In genomic region chr6:81531869-81532561, GRCh38 we compare ENCODE assay signal across 20 cellular contexts.
DNase-seq lines count a peak whose midpoint lies in the region; ATAC-seq and TF ChIP-seq lines count a peak whose summit lies in the region.
"Had no signal": no experiment of that assay in that cellular context is flagged by ENCODE, and none has a peak within 500 bp of the region (broad histone marks: within the 10 kb centered on the region; RNA-seq: fewer than 3 reads in every experiment).

No MANE protein-coding gene starts in this region.

- DNase-seq in GM23338 (ENCODE audit: low spot score) (no peak), adipocyte (ENCODE audit: low read depth) (peak; percentile 25), hepatocyte (ENCODE audit: low spot score) (no peak)
- no peak for DNase-seq in central memory CD4-positive, alpha-beta T cell
- no peak for DNase-seq in activated T-helper 1 cell treated with anti-CD3 and anti-CD28 coated beads, Interleukin-12 subunit alpha, Interleukin-12 subunit beta, Interleukin-2, Interleukin-4 antibody, amounts not matched to agents 30 ng/mL and 10 ng/mL and 1 ng/mL, durations not matched to agents 14 hours and 24 hours and 36 hours (ENCODE audit: low spot score)
- DNase-seq: CD8-positive, alpha-beta memory T cell; DMS53; H7; HFFc6; MG63; NCI-H1092 treated with DMSO at 0.1 percent for 48 hours; NCI-H2081 treated with DMSO at 0.1 percent for 48 hours; NCI-H446 treated with DMSO at 0.1 percent for 48 hours; NCI-H69; OCI-M1; Right ventricle myocardium superior had no signal

- H3F3A ChIP-seq in GM23338 (replicated peaks; ENCODE audit: low read depth), result no peaks in the 10 kb centered on the region

- intact Hi-C loops in activated T-helper 1 cell treated with anti-CD3 and anti-CD28 coated beads, Interleukin-12 subunit alpha, Interleukin-12 subunit beta, Interleukin-2, Interleukin-4 antibody, amounts not matched to agents 30 ng/mL and 10 ng/mL and 1 ng/mL, durations not matched to agents 14 hours and 24 hours and 36 hours (cut with micrococcal nuclease), result no loop called here

- no peaks in the 10 kb centered on the region for H3K9me2 ChIP-seq in GM23338 (ENCODE audit: insufficient read depth)
- no peaks in the 10 kb centered on the region for H3K9me2 ChIP-seq in hepatocyte (replicated peaks; ENCODE audit: insufficient read depth)

- H3K9ac ChIP-seq in adipocyte (ENCODE audit: low read length), result no peak overlapping the region
- H3K9ac ChIP-seq: BLaER1 treated with 17β-estradiol and CSF1 and Interleukin-3, amounts not matched to agents 10 nM and 100 nM had no signal

- H3K36me3 ChIP-seq in GM23338 (ENCODE audit: insufficient read depth), result no peaks in the 10 kb centered on the region
- H3K36me3 ChIP-seq in adipocyte (ENCODE audit: control insufficient read depth, insufficient read depth, low read length, severe bottlenecking), result no peaks in the 10 kb centered on the region
- H3K36me3 ChIP-seq in hepatocyte (replicated peaks; ENCODE audit: insufficient read depth, low read depth), result no peaks in the 10 kb centered on the region
- H3K36me3 ChIP-seq: BLaER1 treated with 17β-estradiol and CSF1 and Interleukin-3, amounts not matched to agents 10 nM and 100 nM; MG63 had no signal

- H3K9me3 ChIP-seq in adipocyte (ENCODE audit: control insufficient read depth, low read length) (no peaks in the 10 kb centered on the region), hepatocyte (ENCODE audit: low read depth) (no peaks in the 10 kb centered on the region)
- H3K9me3 ChIP-seq: BLaER1 treated with 17β-estradiol and CSF1 and Interleukin-3, amounts not matched to agents 10 nM and 100 nM; MG63 had no signal

- no peak overlapping the region for H3K27ac Mint-ChIP-seq in GM23338
- no peak overlapping the region for H3K27ac Mint-ChIP-seq in activated T-helper 1 cell treated with anti-CD3 and anti-CD28 coated beads, Interleukin-12 subunit alpha, Interleukin-12 subunit beta, Interleukin-2, Interleukin-4 antibody, amounts not matched to agents 30 ng/mL and 10 ng/mL and 1 ng/mL, durations not matched to agents 14 hours and 24 hours and 36 hours
- H3K27ac Mint-ChIP-seq: CD8-positive, alpha-beta memory T cell; HFFc6 had no signal

- H3K27me3 ChIP-seq in GM23338 (ENCODE audit: insufficient read depth), result no peaks in the 10 kb centered on the region
- H3K27me3 ChIP-seq in adipocyte (replicated peaks; ENCODE audit: control insufficient read depth, insufficient read depth, low read length), result no peaks in the 10 kb centered on the region
- no peaks in the 10 kb centered on the region for H3K27me3 ChIP-seq in hepatocyte
- H3K27me3 ChIP-seq: BLaER1 treated with 17β-estradiol and CSF1 and Interleukin-3, amounts not matched to agents 10 nM and 100 nM; MG63 had no signal

- ATAC-seq in GM23338 (no peak), HG03354 (IDR thresholded peaks at IDR 0.05; ENCODE audit: poor library complexity, severe bottlenecking, unreplicated experiment) (no peak), GM21825 (IDR thresholded peaks at IDR 0.05; ENCODE audit: unreplicated experiment) (no peak)

- TF ChIP-seq CTCF in GM23338 (conservative IDR thresholded peaks at IDR 0.05; ENCODE audit: low read depth in 2 of 2) (no peak), hepatocyte (IDR thresholded peaks at IDR 0.05; ENCODE audit: poor library complexity) (no peak)

- H3K79me2 ChIP-seq in GM23338 (replicated peaks; ENCODE audit: insufficient read depth) (no peaks in the 10 kb centered on the region), hepatocyte (no peaks in the 10 kb centered on the region)

- peaks cover 2% of the 10 kb centered on the region for H3K27me3 Mint-ChIP-seq in GM23338 (ENCODE audit: insufficient read depth, low read depth, poor library complexity)
- H3K27me3 Mint-ChIP-seq in activated T-helper 1 cell treated with anti-CD3 and anti-CD28 coated beads, Interleukin-12 subunit alpha, Interleukin-12 subunit beta, Interleukin-2, Interleukin-4 antibody, amounts not matched to agents 30 ng/mL and 10 ng/mL and 1 ng/mL, durations not matched to agents 14 hours and 24 hours and 36 hours (ENCODE audit: insufficient read depth), result no peaks in the 10 kb centered on the region
- H3K27me3 Mint-ChIP-seq: CD8-positive, alpha-beta memory T cell had no signal

- no peak overlapping the region for H3K27ac ChIP-seq in GM23338 (ENCODE audit: low read depth)
- peak overlapping the region; percentile 26 for H3K27ac ChIP-seq in hepatocyte
- H3K27ac ChIP-seq: BLaER1 treated with 17β-estradiol and CSF1 and Interleukin-3, amounts not matched to agents 10 nM and 100 nM; SK-N-MC had no signal

- H3K4me3 Mint-ChIP-seq in GM23338, result no peak overlapping the region
- no peak overlapping the region for H3K4me3 Mint-ChIP-seq in activated T-helper 1 cell treated with anti-CD3 and anti-CD28 coated beads, Interleukin-12 subunit alpha, Interleukin-12 subunit beta, Interleukin-2, Interleukin-4 antibody, amounts not matched to agents 30 ng/mL and 10 ng/mL and 1 ng/mL, durations not matched to agents 14 hours and 24 hours and 36 hours
- H3K4me3 Mint-ChIP-seq: CD8-positive, alpha-beta memory T cell; HFFc6 had no signal

- H3K9me3 Mint-ChIP-seq in GM23338, result no peaks in the 10 kb centered on the region
- H3K9me3 Mint-ChIP-seq in activated T-helper 1 cell treated with anti-CD3 and anti-CD28 coated beads, Interleukin-12 subunit alpha, Interleukin-12 subunit beta, Interleukin-2, Interleukin-4 antibody, amounts not matched to agents 30 ng/mL and 10 ng/mL and 1 ng/mL, durations not matched to agents 14 hours and 24 hours and 36 hours, result no peaks in the 10 kb centered on the region
- H3K9me3 Mint-ChIP-seq: HFFc6 had no signal

- WGBS in hepatocyte (ENCODE audit: low lambda C conversion rate, missing lambda C conversion rate), result 37% methylated on average over 3 of the region's 3 CpGs

- H3K4me1 ChIP-seq in GM23338 (ENCODE audit: insufficient read depth) (no peaks in the 10 kb centered on the region), adipocyte (ENCODE audit: control insufficient read depth, insufficient read depth, low read length) (no peaks in the 10 kb centered on the region), hepatocyte (ENCODE audit: insufficient read depth) (no peaks in the 10 kb centered on the region)
- H3K4me1 ChIP-seq: BLaER1 treated with 17β-estradiol and CSF1 and Interleukin-3, amounts not matched to agents 10 nM and 100 nM had no signal

- H4K20me1 ChIP-seq in GM23338 (replicated peaks; ENCODE audit: insufficient read depth), result no peaks in the 10 kb centered on the region
- no peaks in the 10 kb centered on the region for H4K20me1 ChIP-seq in hepatocyte (ENCODE audit: insufficient read depth, poor library complexity, severe bottlenecking)
- H4K20me1 ChIP-seq: BLaER1 treated with 17β-estradiol and CSF1 and Interleukin-3, amounts not matched to agents 10 nM and 100 nM had no signal

- H3K36me3 Mint-ChIP-seq in GM23338 (ENCODE audit: low read depth), result no peaks in the 10 kb centered on the region
- no peaks in the 10 kb centered on the region for H3K36me3 Mint-ChIP-seq in activated T-helper 1 cell treated with anti-CD3 and anti-CD28 coated beads, Interleukin-12 subunit alpha, Interleukin-12 subunit beta, Interleukin-2, Interleukin-4 antibody, amounts not matched to agents 30 ng/mL and 10 ng/mL and 1 ng/mL, durations not matched to agents 14 hours and 24 hours and 36 hours (ENCODE audit: low read depth)
- H3K36me3 Mint-ChIP-seq: CD8-positive, alpha-beta memory T cell had no signal

- no peak overlapping the region for H3K4me3 ChIP-seq in GM23338
- H3K4me3 ChIP-seq in adipocyte (ENCODE audit: low read length), result no peak overlapping the region
- H3K4me3 ChIP-seq in hepatocyte, result no peak overlapping the region
- H3K4me3 ChIP-seq: BLaER1 treated with 17β-estradiol and CSF1 and Interleukin-3, amounts not matched to agents 10 nM and 100 nM; MG63; SK-N-MC had no signal

- H3K4me1 Mint-ChIP-seq in GM23338, result no peaks in the 10 kb centered on the region
- no peaks in the 10 kb centered on the region for H3K4me1 Mint-ChIP-seq in activated T-helper 1 cell treated with anti-CD3 and anti-CD28 coated beads, Interleukin-12 subunit alpha, Interleukin-12 subunit beta, Interleukin-2, Interleukin-4 antibody, amounts not matched to agents 30 ng/mL and 10 ng/mL and 1 ng/mL, durations not matched to agents 14 hours and 24 hours and 36 hours (ENCODE audit: low read depth)
- H3K4me1 Mint-ChIP-seq: CD8-positive, alpha-beta memory T cell had no signal

- 0 out of 2 replicates have a peak overlapping the region, but pooled peaks have one; percentile 12 for H2AFZ ChIP-seq in GM23338
- no peak overlapping the region for H2AFZ ChIP-seq in hepatocyte

- H3K4me2 ChIP-seq in GM23338 (no peak overlapping the region), hepatocyte (no peak overlapping the region)
- H3K4me2 ChIP-seq: BLaER1 treated with 17β-estradiol and CSF1 and Interleukin-3, amounts not matched to agents 10 nM and 100 nM had no signal

TF ChIP-seq in GM23338, 12 proteins besides CTCF, POLR2A, EP300 and RAD21:
- TF ChIP-seq POLR2AphosphoS5 (IDR thresholded peaks at IDR 0.05; ENCODE audit: low read depth) (no peak), ZNF331 (CRISPR knock-in tag; IDR thresholded peaks at IDR 0.05; ENCODE audit: low read depth) (no peak)
TF ChIP-seq in GM23338: peak in this region for 0.
